8 cellular contexts compared by ENCODE assay signal in genomic region chr14:91138511-91139359, GRCh38. TPM values are rescaled to one million over a fixed set of nuclear protein-coding genes. Genes with fewer than 3 reads are reported as not detected.
A peak's percentile ranks its signal among the peaks of the same experiment; 100 is the strongest.
DNase-seq lines count a peak whose midpoint lies in the region; ATAC-seq and TF ChIP-seq lines count a peak whose summit lies in the region.

No MANE protein-coding gene starts in this region.

- H3K4me3 ChIP-seq in spleen (no peak overlapping the region), aorta (ENCODE audit: low read length in 2 of 2) (no peak overlapping the region)

- H3K36me3 Mint-ChIP-seq in WTC11: peaks cover 4% of the 10 kb centered on the region; the same call in 1 of the 2 replicates

- H3K4me1 ChIP-seq in spleen: peaks cover 9 to 55% (median 19%) of the 10 kb centered on the region in 6 donors
- H3K4me1 ChIP-seq in aorta (ENCODE audit: control insufficient read depth in 1 of 2, insufficient read depth in 2 of 2, low read length in 2 of 2): no peaks in the 10 kb centered on the region

- CTCF ChIA-PET in WTC11 (lab: Charles Lee): interaction anchor here (0.6 to 3.2 kb wide), 18 partner anchors 12 to 237 kb away, joined by 3 to 17 read pairs (median 4); partner anchors contain the start of genes DGLUCY and RPS6KA5

- peak; percentile 42 for DNase-seq in Daoy (ENCODE audit: low read depth)
- peak; percentile 64 to 72 for DNase-seq in Kasumi-1 (lab: John Stamatoyannopoulos, UW)
- peak; percentile 47 for DNase-seq in WTC11 (ENCODE audit: low spot score)
- peak; percentile 67 to 77 for DNase-seq in erythroblast (lab: John Stamatoyannopoulos, UW)
- peak; percentile 28 for DNase-seq in spleen
- no peak for DNase-seq in aorta

- peak; percentile 43 for ATAC-seq in WTC11
- no peak for ATAC-seq in HG02884 (IDR thresholded peaks at IDR 0.05; ENCODE audit: unreplicated experiment)
- ATAC-seq in aorta (ENCODE audit: low FRiP score): no peak
- no peak for ATAC-seq in HG02678 (IDR thresholded peaks at IDR 0.05; ENCODE audit: unreplicated experiment)

- POLR2A ChIA-PET in WTC11 (lab: Charles Lee): no interaction called here

- H3K27ac Mint-ChIP-seq in WTC11: peak overlapping the region; percentile 54; the same call in 1 of the 2 replicates

- peaks cover 18% of the 10 kb centered on the region for H3K4me1 Mint-ChIP-seq in WTC11

- H3K27ac ChIP-seq in spleen: peak overlapping the region in 1 of 8 donors; percentile 25
- no peak overlapping the region for H3K27ac ChIP-seq in aorta (ENCODE audit: low read depth in 1 of 2, low read length in 2 of 2)

- intact Hi-C loops in spleen (cut with DNase I; ENCODE audit: low total_unique reads): no loop called here
- intact Hi-C loops in aorta (cut with DNase I): loop anchor here in 1 of 2 donors (5.0 kb wide), 1 partner anchor 34 kb away; no protein-coding TSS in a partner anchor

- TF ChIP-seq CTCF in WTC11 (IDR thresholded peaks at IDR 0.05): peak; percentile 29
- peak in 10 of 11 experiments; percentile 15 to 63 (median 45) for TF ChIP-seq CTCF in spleen (IDR thresholded peaks at IDR 0.05 in 8 of 11, conservative IDR thresholded peaks at IDR 0.05 in 3 of 11)

- H3K27me3 ChIP-seq in spleen (replicated peaks in 1 of 7): no peaks in the 10 kb centered on the region
- H3K27me3 ChIP-seq in aorta (ENCODE audit: control insufficient read depth in 1 of 2, insufficient read depth in 2 of 2, low read length in 1 of 2): no peaks in the 10 kb centered on the region

- H3K9me3 Mint-ChIP-seq in WTC11: no peaks in the 10 kb centered on the region

- H3K36me3 ChIP-seq in spleen (peaks cover 3 to 69% (median 11%) of the 10 kb centered on the region in 6 donors), aorta (ENCODE audit: control insufficient read depth in 1 of 2, insufficient read depth in 2 of 2, low read length in 1 of 2) (no peaks in the 10 kb centered on the region)

- H3K4me3 Mint-ChIP-seq in WTC11: no peak overlapping the region

- H3K27me3 Mint-ChIP-seq in WTC11 (ENCODE audit: low read depth): no peaks in the 10 kb centered on the region

- TF ChIP-seq POLR2A in erythroblast (IDR thresholded peaks at IDR 0.05; ENCODE audit: low read length): no peak
- TF ChIP-seq POLR2A in spleen (IDR thresholded peaks at IDR 0.05): no peak

- 73 to 88% (median 80%) methylated on average over 6 of the region's 6 CpGs for WGBS in spleen, 5 donors
- WGBS in aorta, 2 donors: 91 to 96% methylated on average over 6 of the region's 6 CpGs

- H3K9me3 ChIP-seq in spleen: no peaks in the 10 kb centered on the region
- H3K9me3 ChIP-seq in aorta (ENCODE audit: control insufficient read depth, low read length): no peaks in the 10 kb centered on the region

TF ChIP-seq in WTC11, 78 proteins besides CTCF, POLR2A, EP300 and RAD21:
- no peak for TF ChIP-seq TP53 (CRISPR knock-in tag; IDR thresholded peaks at IDR 0.05)
- TF ChIP-seq TEAD1 (CRISPR knock-in tag; IDR thresholded peaks at IDR 0.05): no peak
TF ChIP-seq in WTC11: peak in this region for 0.

RNA-seq across cellular contexts. Expression of gene DGLUCY, which starts 24.9 kb away (rescaled TPM):
- total RNA-seq in Daoy (2014; rRNA removed; shearing (Covaris generic)): 16.9 and 28.8 TPM in 2 replicates
- 35.4 to 38.7 TPM (median 36.9 TPM) in 3 replicates for total RNA-seq in WTC11 (2021)
- total RNA-seq in spleen: 100 to 1,000 TPM in 5 of 7 donors, 10 to 100 TPM in 2; 83.2 to 134 (median 106) TPM
- 10 to 100 TPM; 24.1 to 42.9 (median 35.0) TPM for polyA plus RNA-seq in spleen
- 10 to 100 TPM; 23.5 to 55.5 TPM for total RNA-seq in aorta
- 10 to 100 TPM; 11.9 to 15.1 TPM for polyA plus RNA-seq in aorta

Comparison
In these comparisons a context has a peak if more than half of its experiments do, and no peak if none do; other contexts are left out.
1. DNase-seq: peak in Daoy (single experiment), Kasumi-1 (2 of 2), WTC11 (single experiment), erythroblast (2 of 2) and spleen (single experiment); none in aorta (0 of 2).